In the genomic region with DNA sequence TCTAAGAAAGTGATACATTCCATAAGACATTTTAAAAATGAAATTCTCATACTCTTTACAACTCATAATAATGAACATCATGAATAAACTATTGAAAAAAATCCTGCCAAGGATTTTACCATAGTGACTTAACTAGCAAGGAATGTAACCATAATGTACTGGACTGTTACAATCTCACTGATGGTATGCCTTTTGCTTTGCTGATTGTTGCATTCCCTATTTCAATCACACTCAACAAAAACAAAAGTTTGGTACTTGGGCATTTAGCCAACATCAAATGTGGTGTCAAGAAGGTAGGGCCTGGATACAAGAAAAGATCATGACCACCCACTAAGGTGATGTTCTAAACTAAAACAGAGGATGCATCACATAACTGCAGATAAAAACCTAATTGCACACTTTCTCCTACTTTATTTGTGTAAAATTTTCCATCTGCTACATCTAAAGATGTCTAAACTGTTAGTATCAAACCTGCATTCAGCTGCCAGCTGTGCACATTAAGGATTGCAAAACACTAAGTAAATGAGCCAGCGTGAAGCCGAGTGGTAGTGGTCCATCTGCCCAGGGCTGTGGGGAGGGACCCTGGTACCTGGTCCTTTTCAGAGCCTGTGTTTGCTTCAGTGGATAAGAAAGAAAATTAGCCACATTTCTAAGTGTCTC, we compare ENCODE assay signal across 13 cellular contexts.
A peak's percentile ranks its signal among the peaks of the same experiment; 100 is the strongest.
DNase-seq lines count a peak whose midpoint lies in the region; ATAC-seq, FAIRE-seq and TF ChIP-seq lines count a peak whose summit lies in the region.
"Had no signal": no experiment of that assay in that cellular context is flagged by ENCODE, and none has a peak within 500 bp of the region (broad histone marks: within the 10 kb centered on the region; RNA-seq: fewer than 3 reads in every experiment).

No MANE protein-coding gene starts in this region.

- no peak overlapping the region for H3K4me3 Mint-ChIP-seq in activated T-cell treated with anti-CD3 and anti-CD28 coated beads, Interleukin-2, amount 50 U/mL, for 24 hours
- H3K4me3 Mint-ChIP-seq: naive thymus-derived CD8-positive, alpha-beta T cell had no signal

- intact Hi-C loops in kidney (cut with DNase I): no loop called here

- H3K27me3 Mint-ChIP-seq in activated T-cell treated with anti-CD3 and anti-CD28 coated beads, Interleukin-2, amount 50 U/mL, for 24 hours: no peaks in the 10 kb centered on the region
- H3K27me3 Mint-ChIP-seq: naive thymus-derived CD8-positive, alpha-beta T cell had no signal

- H3K9ac ChIP-seq in kidney (ENCODE audit: low read length in 2 of 2): no peak overlapping the region

- no peak for TF ChIP-seq CTCF in AG10803 (conservative IDR thresholded peaks at IDR 0.05; ENCODE audit: low read length)
- no peak for TF ChIP-seq CTCF in brain microvascular endothelial cell (IDR thresholded peaks at IDR 0.05; ENCODE audit: low read depth, low read length, missing control alignments)
- TF ChIP-seq CTCF in kidney (IDR thresholded peaks at IDR 0.05; ENCODE audit: borderline replicate concordance, extremely low read depth, insufficient read depth): no peak
- TF ChIP-seq CTCF in WERI-Rb-1 (IDR thresholded peaks at IDR 0.05; ENCODE audit: low read depth, low read length): no peak

- H3K9me3 ChIP-seq in kidney (ENCODE audit: control insufficient read depth in 1 of 2, low read length in 2 of 2) (peaks cover 0 to 4% of the 10 kb centered on the region in 2 donors), WERI-Rb-1 (ENCODE audit: severe bottlenecking) (no peaks in the 10 kb centered on the region)
- H3K9me3 ChIP-seq: adrenal gland, upper lobe of left lung had no signal

- H3K4me1 ChIP-seq in kidney (ENCODE audit: control insufficient read depth in 1 of 2, insufficient read depth in 1 of 2, low read depth in 1 of 2, low read length in 2 of 2): no peaks in the 10 kb centered on the region
- H3K4me1 ChIP-seq: adrenal gland had no signal

- H3K27ac Mint-ChIP-seq in activated T-cell treated with anti-CD3 and anti-CD28 coated beads, Interleukin-2, amount 50 U/mL, for 24 hours: no peak overlapping the region
- H3K27ac Mint-ChIP-seq: naive thymus-derived CD8-positive, alpha-beta T cell had no signal

- H3K27ac ChIP-seq in brain microvascular endothelial cell (peak overlapping the region; percentile 14), kidney (ENCODE audit: low read depth in 2 of 2, low read length in 2 of 2) (no peak overlapping the region), WERI-Rb-1 (no peak overlapping the region)

- H3K4me3 ChIP-seq in AG10803 (ENCODE audit: low read length) (no peak overlapping the region), brain microvascular endothelial cell (ENCODE audit: low read depth, low read length) (no peak overlapping the region), kidney (ENCODE audit: low read length in 2 of 2) (no peak overlapping the region), WERI-Rb-1 (ENCODE audit: low read depth, low read length) (no peak overlapping the region)
- H3K4me3 ChIP-seq: adrenal gland, upper lobe of left lung had no signal

- peak; percentile 30 for FAIRE-seq in kidney (lab: Jason Lieb, UNC)
- FAIRE-seq: endothelial cell of umbilical vein, small intestine had no signal

- H3K27me3 ChIP-seq in brain microvascular endothelial cell (replicated peaks) (no peaks in the 10 kb centered on the region), WERI-Rb-1 (ENCODE audit: insufficient read depth, low read depth, severe bottlenecking) (no peaks in the 10 kb centered on the region)
- H3K27me3 ChIP-seq: adrenal gland, upper lobe of left lung had no signal

- no peak for ATAC-seq in HG03442 (IDR thresholded peaks at IDR 0.05; ENCODE audit: unreplicated experiment)
- ATAC-seq: naive thymus-derived CD8-positive, alpha-beta T cell had no signal

- no peaks in the 10 kb centered on the region for H3K9me3 Mint-ChIP-seq in activated T-cell treated with anti-CD3 and anti-CD28 coated beads, Interleukin-2, amount 50 U/mL, for 24 hours

- no peaks in the 10 kb centered on the region for H3K36me3 ChIP-seq in brain microvascular endothelial cell (replicated peaks)
- no peaks in the 10 kb centered on the region for H3K36me3 ChIP-seq in kidney (ENCODE audit: control insufficient read depth in 1 of 2, insufficient read depth in 2 of 2, low read length in 2 of 2)
- no peaks in the 10 kb centered on the region for H3K36me3 ChIP-seq in WERI-Rb-1
- H3K36me3 ChIP-seq: adrenal gland, upper lobe of left lung had no signal

- H3K4me1 Mint-ChIP-seq in activated T-cell treated with anti-CD3 and anti-CD28 coated beads, Interleukin-2, amount 50 U/mL, for 24 hours (ENCODE audit: low read depth): no peaks in the 10 kb centered on the region
- H3K4me1 Mint-ChIP-seq: naive thymus-derived CD8-positive, alpha-beta T cell had no signal

- in situ Hi-C loops in brain microvascular endothelial cell (cut with HindIII; ENCODE audit: low pct_ligation_motif_present, low sequenced_read_pairs): no loop called here

- peaks cover 4% of the 10 kb centered on the region for H3K36me3 Mint-ChIP-seq in activated T-cell treated with anti-CD3 and anti-CD28 coated beads, Interleukin-2, amount 50 U/mL, for 24 hours (ENCODE audit: low read depth)

- peak; percentile 85 for DNase-seq in AG10803 (ENCODE audit: low read depth)
- DNase-seq in NCI-H2171 treated with DMSO at 0.1 percent for 48 hours (lab: John Stamatoyannopoulos, UW): peak; percentile 80
- DNase-seq in brain microvascular endothelial cell: peak; percentile 50
- no peak for DNase-seq in kidney
- DNase-seq in activated T-cell treated with anti-CD3 and anti-CD28 coated beads, Interleukin-2, amount 50 U/mL, for 24 hours: no peak
- DNase-seq in NCI-H1105 (lab: John Stamatoyannopoulos, UW): no peak
- no peak for DNase-seq in WERI-Rb-1
- DNase-seq: adrenal gland; naive thymus-derived CD8-positive, alpha-beta T cell; small intestine; upper lobe of left lung had no signal

Comparison
In these comparisons a context has a peak if more than half of its experiments do, and no peak if none do; other contexts are left out.
1. DNase-seq: peak in AG10803 (single experiment), NCI-H2171 treated with DMSO at 0.1 percent for 48 hours (single experiment) and brain microvascular endothelial cell (single experiment); none in kidney (single experiment), activated T-cell treated with anti-CD3 and anti-CD28 coated beads, Interleukin-2, amount 50 U/mL, for 24 hours (single experiment), NCI-H1105 (single experiment) and WERI-Rb-1 (single experiment).